ENCODE assay signal across 15 cellular contexts in the genomic region with DNA sequence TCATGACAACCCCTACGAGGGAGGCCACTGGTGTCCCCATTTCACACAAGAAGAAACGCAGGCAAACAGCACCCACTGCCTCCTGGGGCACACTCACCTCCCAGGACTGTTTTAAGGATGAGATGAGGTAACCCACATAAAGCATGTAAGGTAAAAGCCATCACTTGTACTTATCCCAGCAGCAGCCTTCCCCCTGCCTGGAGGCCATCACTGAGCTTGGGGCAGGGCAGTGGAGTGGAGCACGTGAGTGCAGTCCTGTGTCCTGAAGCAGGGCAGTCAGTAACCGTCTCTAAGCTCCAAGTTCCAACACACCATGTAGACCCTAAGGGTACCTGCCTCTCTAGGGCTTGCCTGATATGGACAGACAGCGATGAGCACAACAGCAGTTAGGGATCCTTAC. TPM values are rescaled to one million over a fixed set of nuclear protein-coding genes. Genes with fewer than 3 reads are reported as not detected.
DNase-seq lines count a peak whose midpoint lies in the region; ATAC-seq, FAIRE-seq and TF ChIP-seq lines count a peak whose summit lies in the region.
"Had no signal": no experiment of that assay in that cellular context is flagged by ENCODE, and none has a peak within 500 bp of the region (broad histone marks: within the 10 kb centered on the region; RNA-seq: fewer than 3 reads in every experiment).

No MANE protein-coding gene starts in this region.

- FAIRE-seq in GM12892 (lab: Jason Lieb, UNC), result no peak
- FAIRE-seq: pancreas had no signal

- peak overlapping the region; percentile 72 to 91 (median 84) for H3K4me3 Mint-ChIP-seq in CD4-positive, CD25-positive, alpha-beta regulatory T cell
- peak overlapping the region; percentile 66 for H3K4me3 Mint-ChIP-seq in activated T-helper 17 cell treated with anti-CD3 and anti-CD28 coated beads, Interleukin-2, amount 50 U/mL, for 72 hours

- TF ChIP-seq POLR2A in GM12892 (IDR thresholded peaks at IDR 0.05; ENCODE audit: low read depth, low read length), result no peak

- no peak overlapping the region for H4K8ac ChIP-seq in mesendoderm (ENCODE audit: low read depth, low read length)

- H3K56ac ChIP-seq in mesendoderm (ENCODE audit: low read length), result peak overlapping the region; percentile 60

- no peak overlapping the region for H3K4me3 ChIP-seq in CD4-positive, CD25-positive, alpha-beta regulatory T cell (ENCODE audit: low read depth, low read length)
- H3K4me3 ChIP-seq in HFF-Myc (replicated peaks; ENCODE audit: low read depth, low read length) (peak overlapping the region; percentile 61), mesendoderm (ENCODE audit: low read length) (no peak overlapping the region)
- H3K4me3 ChIP-seq: pancreas had no signal

- H3K4ac ChIP-seq in mesendoderm (ENCODE audit: low read depth, low read length), result no peak overlapping the region

- H3K79me2 ChIP-seq in mesendoderm (ENCODE audit: control insufficient read depth, insufficient read depth, low read length), result peaks cover 51% of the 10 kb centered on the region

- peaks cover 10 to 39% (median 25%) of the 10 kb centered on the region in 4 donors for H3K4me1 Mint-ChIP-seq in CD4-positive, CD25-positive, alpha-beta regulatory T cell
- peaks cover 7% of the 10 kb centered on the region for H3K4me1 Mint-ChIP-seq in activated T-helper 17 cell treated with anti-CD3 and anti-CD28 coated beads, Interleukin-2, amount 50 U/mL, for 72 hours

- H2BK15ac ChIP-seq in mesendoderm (replicated peaks; ENCODE audit: low read depth), result no peak overlapping the region

- DNase-seq in CD4-positive, CD25-positive, alpha-beta regulatory T cell, result no peak
- DNase-seq in HFF-Myc (ENCODE audit: extremely low read depth, low read depth) (no peak), mesendoderm (peak; percentile 24), GM12892 (ENCODE audit: insufficient read length) (no peak), SIG-M5 treated with dmso at 0.1 percent for 504 hours (lab: John Stamatoyannopoulos, UW; ENCODE audit: unreplicated experiment) (no peak)
- DNase-seq: kidney glomerular epithelial cell; NCI-H2227 treated with DMSO at 0.1 percent for 48 hours; pancreas; stimulated activated CD4-positive, alpha-beta T cell treated with anti-CD3 and anti-CD28 coated beads, Interleukin-2, amount 100 ng/mL, for 48 hours; substantia nigra had no signal

- no peaks in the 10 kb centered on the region for H3K36me3 ChIP-seq in CD4-positive, CD25-positive, alpha-beta regulatory T cell (ENCODE audit: control insufficient read depth, insufficient read depth, low read length)
- no peaks in the 10 kb centered on the region for H3K36me3 ChIP-seq in mesendoderm (ENCODE audit: control insufficient read depth, insufficient read depth, low read length)
- H3K36me3 ChIP-seq: pancreas had no signal

- peak overlapping the region; percentile 1 for H3K4me2 ChIP-seq in mesendoderm (ENCODE audit: low read length)

- WGBS in mesendoderm (ENCODE audit: extremely low coverage, insufficient coverage, low lambda C conversion rate), result no CpG with 5 or more reads among the region's 5 CpGs

- peak overlapping the region; percentile 5 for H3K9ac ChIP-seq in mesendoderm (ENCODE audit: low read length)

- no peak overlapping the region for H2BK5ac ChIP-seq in mesendoderm (ENCODE audit: low read length)

- ATAC-seq in CD4-positive, CD25-positive, alpha-beta regulatory T cell (ENCODE audit: low read depth in 2 of 2), result no peak
- no peak for ATAC-seq in activated T-helper 17 cell treated with anti-CD3 and anti-CD28 coated beads, Interleukin-2, amount 50 U/mL, for 72 hours (replicated peaks)
- ATAC-seq in GM21528 (IDR thresholded peaks at IDR 0.05; ENCODE audit: low FRiP score, unreplicated experiment) (no peak), HG02973 (IDR thresholded peaks at IDR 0.05; ENCODE audit: unreplicated experiment) (no peak)
- ATAC-seq: pancreas, Right ventricle myocardium inferior had no signal

- H2BK120ac ChIP-seq in mesendoderm (ENCODE audit: low read depth, low read length), result no peak overlapping the region

- no peaks in the 10 kb centered on the region for H3K9me3 Mint-ChIP-seq in CD4-positive, CD25-positive, alpha-beta regulatory T cell
- H3K9me3 Mint-ChIP-seq in activated T-helper 17 cell treated with anti-CD3 and anti-CD28 coated beads, Interleukin-2, amount 50 U/mL, for 72 hours, result no peaks in the 10 kb centered on the region

- no peaks in the 10 kb centered on the region for H3K9me3 ChIP-seq in CD4-positive, CD25-positive, alpha-beta regulatory T cell (ENCODE audit: control insufficient read depth in 2 of 2, low read length in 2 of 2)
- H3K9me3 ChIP-seq: pancreas had no signal

- H3K27me3 Mint-ChIP-seq in CD4-positive, CD25-positive, alpha-beta regulatory T cell, result no peaks in the 10 kb centered on the region
- H3K27me3 Mint-ChIP-seq in activated T-helper 17 cell treated with anti-CD3 and anti-CD28 coated beads, Interleukin-2, amount 50 U/mL, for 72 hours, result no peaks in the 10 kb centered on the region

- no peak for TF ChIP-seq CTCF in HFF-Myc (IDR thresholded peaks at IDR 0.05; ENCODE audit: low read depth, low read length, missing control alignments)

- H3K18ac ChIP-seq in mesendoderm (ENCODE audit: low read length), result no peak overlapping the region

- peaks cover 20% of the 10 kb centered on the region for H3K79me1 ChIP-seq in mesendoderm (ENCODE audit: low read length)

- H3K36me3 Mint-ChIP-seq in CD4-positive, CD25-positive, alpha-beta regulatory T cell, result no peaks in the 10 kb centered on the region
- H3K36me3 Mint-ChIP-seq in activated T-helper 17 cell treated with anti-CD3 and anti-CD28 coated beads, Interleukin-2, amount 50 U/mL, for 72 hours (ENCODE audit: low read depth), result peaks cover 16% of the 10 kb centered on the region

- no peaks in the 10 kb centered on the region for H3K27me3 ChIP-seq in CD4-positive, CD25-positive, alpha-beta regulatory T cell (ENCODE audit: control insufficient read depth, insufficient read depth, low read length)
- no peaks in the 10 kb centered on the region for H3K27me3 ChIP-seq in mesendoderm (ENCODE audit: insufficient read depth, low read length, poor library complexity)
- H3K27me3 ChIP-seq: pancreas had no signal

- no peak overlapping the region for H2AK5ac ChIP-seq in mesendoderm (ENCODE audit: low read length)

- peaks cover 17% of the 10 kb centered on the region for H3K4me1 ChIP-seq in CD4-positive, CD25-positive, alpha-beta regulatory T cell (ENCODE audit: control insufficient read depth, insufficient read depth, low read length, poor library complexity, severe bottlenecking)
- peaks cover 2% of the 10 kb centered on the region for H3K4me1 ChIP-seq in mesendoderm (ENCODE audit: control insufficient read depth, low read depth, low read length)

- H3K27ac Mint-ChIP-seq in CD4-positive, CD25-positive, alpha-beta regulatory T cell, result peak overlapping the region in 2 of 3 donors; percentile 25 to 31
- peak overlapping the region; percentile 56 for H3K27ac Mint-ChIP-seq in activated T-helper 17 cell treated with anti-CD3 and anti-CD28 coated beads, Interleukin-2, amount 50 U/mL, for 72 hours

- H3K27ac ChIP-seq in CD4-positive, CD25-positive, alpha-beta regulatory T cell (ENCODE audit: insufficient read depth, low read length, poor library complexity, severe bottlenecking), result no peak overlapping the region
- no peak overlapping the region for H3K27ac ChIP-seq in mesendoderm (ENCODE audit: low read depth, low read length)
- H3K27ac ChIP-seq: epithelial cell of prostate, pancreas had no signal

- no peak overlapping the region for H4K5ac ChIP-seq in mesendoderm (ENCODE audit: low read length)

- peak overlapping the region; percentile 20 for H3K23ac ChIP-seq in mesendoderm (ENCODE audit: low read length)

RNA-seq across cellular contexts. Expression of gene POLE, which starts 1.7 kb away (rescaled TPM):
- 51.1 TPM for total RNA-seq in CD4-positive, CD25-positive, alpha-beta regulatory T cell
- 1 to 10 TPM; 2.4 to 4.1 (median 3.3) TPM for polyA plus RNA-seq in CD4-positive, CD25-positive, alpha-beta regulatory T cell
- total RNA-seq in activated T-helper 17 cell treated with anti-CD3 and anti-CD28 coated beads, Interleukin-2, amount 50 U/mL, for 72 hours, result 100 to 1,000 TPM; 125 to 154 TPM
- polyA plus RNA-seq in mesendoderm (2013, experiment 1 of 2), result 45.2 TPM
- polyA plus RNA-seq in mesendoderm (2013, experiment 2 of 2), result 42.8 TPM
- 46.0 TPM for polyA plus RNA-seq in GM12892 (2012; ENCODE audit: missing spikeins)

RNA-seq across cellular contexts. Expression of gene PXMP2, which starts 2.0 kb away (rescaled TPM):
- 3.5 TPM for total RNA-seq in CD4-positive, CD25-positive, alpha-beta regulatory T cell
- 10 to 100 TPM; 12.6 to 20.3 (median 16.3) TPM for polyA plus RNA-seq in CD4-positive, CD25-positive, alpha-beta regulatory T cell
- total RNA-seq in activated T-helper 17 cell treated with anti-CD3 and anti-CD28 coated beads, Interleukin-2, amount 50 U/mL, for 72 hours, result 1 to 10 TPM; 7.1 to 8.1 TPM
- 23.4 TPM for polyA plus RNA-seq in mesendoderm (2013, experiment 1 of 2)
- 20.8 TPM for polyA plus RNA-seq in mesendoderm (2013, experiment 2 of 2)
- polyA plus RNA-seq in GM12892 (2012; ENCODE audit: missing spikeins), result 50.6 TPM

RNA-seq across cellular contexts. Expression of gene PGAM5, which starts 25.2 kb away (rescaled TPM):
- 25.3 TPM for total RNA-seq in CD4-positive, CD25-positive, alpha-beta regulatory T cell
- 10 to 100 TPM; 17.5 to 19.6 (median 19.3) TPM for polyA plus RNA-seq in CD4-positive, CD25-positive, alpha-beta regulatory T cell
- total RNA-seq in activated T-helper 17 cell treated with anti-CD3 and anti-CD28 coated beads, Interleukin-2, amount 50 U/mL, for 72 hours, result 10 to 100 TPM; 38.4 to 94.7 TPM
- 46.3 TPM for polyA plus RNA-seq in mesendoderm (2013, experiment 1 of 2)
- 48.6 TPM for polyA plus RNA-seq in mesendoderm (2013, experiment 2 of 2)
- 27.7 TPM for polyA plus RNA-seq in GM12892 (2012; ENCODE audit: missing spikeins)
